8 cellular contexts compared by ENCODE assay signal in genomic region chr9:89701221-89701798, GRCh38.
DNase-seq lines count a peak whose midpoint lies in the region; ATAC-seq lines count a peak whose summit lies in the region.

No MANE protein-coding gene starts in this region.

- DNase-seq in activated T-cell treated with anti-CD3 and anti-CD28 coated beads, Interleukin-2, amount 50 U/mL, for 48 hours, result peak; percentile 76 to 77
- peak; percentile 78 for DNase-seq in stimulated activated CD4-positive, alpha-beta T cell treated with anti-CD3 and anti-CD28 coated beads, Interleukin-4, amount 100 ng/mL, for 1 hour
- DNase-seq in NCI-H82 treated with DMSO at 0.1 percent for 48 hours (lab: John Stamatoyannopoulos, UW; ENCODE audit: unreplicated experiment) (no peak), D341Med (ENCODE audit: low spot score) (no peak), NCI-H2107 (lab: John Stamatoyannopoulos, UW) (no peak), DMS153 (lab: John Stamatoyannopoulos, UW) (no peak)

- ATAC-seq in GM19452 (IDR thresholded peaks at IDR 0.05; ENCODE audit: unreplicated experiment) (peak; percentile 66), HG03432 (IDR thresholded peaks at IDR 0.05; ENCODE audit: unreplicated experiment) (peak; percentile 91)

Comparison
In these comparisons a context has a peak if more than half of its experiments do, and no peak if none do; other contexts are left out.
1. DNase-seq: peak in activated T-cell treated with anti-CD3 and anti-CD28 coated beads, Interleukin-2, amount 50 U/mL, for 48 hours (2 of 2) and stimulated activated CD4-positive, alpha-beta T cell treated with anti-CD3 and anti-CD28 coated beads, Interleukin-4, amount 100 ng/mL, for 1 hour (single experiment); none in NCI-H82 treated with DMSO at 0.1 percent for 48 hours (single experiment), D341Med (single experiment), NCI-H2107 (single experiment) and DMS153 (single experiment).